In genomic region chr15:64426845-64427465, GRCh38 we compare ENCODE assay signal across 1 cellular context.
TF ChIP-seq lines count a peak whose summit lies in the region.

No MANE protein-coding gene starts in this region.

TF ChIP-seq in HepG2, 621 proteins besides CTCF, POLR2A, EP300 and RAD21:
- TF ChIP-seq ZNF121 (CRISPR knock-in tag; IDR thresholded peaks at IDR 0.05) (peak; percentile 40; the same call in 1 of the 2 replicates), ZNF362 (CRISPR knock-in tag; IDR thresholded peaks at IDR 0.05; ENCODE audit: borderline replicate concordance) (0 out of 2 replicates have a peak, but pooled peaks have one; percentile 65), SMC3 (IDR thresholded peaks at IDR 0.05; ENCODE audit: low read length) (peak; percentile 20; the same call in 1 of the 2 replicates), NFE2 (CRISPR knock-in tag; IDR thresholded peaks at IDR 0.05) (no peak), ZNF205 (CRISPR knock-in tag; IDR thresholded peaks at IDR 0.05) (no peak), ARID2 (CRISPR knock-in tag; IDR thresholded peaks at IDR 0.05; ENCODE audit: borderline replicate concordance) (no peak), GPBP1L1 (CRISPR knock-in tag; IDR thresholded peaks at IDR 0.05) (no peak), ZBTB4 (CRISPR knock-in tag; IDR thresholded peaks at IDR 0.05; ENCODE audit: borderline replicate concordance) (no peak), STAG1 (CRISPR knock-in tag; IDR thresholded peaks at IDR 0.05) (peak; percentile 71)
